Comparison of ENCODE assay signal across 17 cellular contexts in genomic region chr17:62165378-62165722, GRCh38.
DNase-seq lines count a peak whose midpoint lies in the region; ATAC-seq and TF ChIP-seq lines count a peak whose summit lies in the region.
"Had no signal": no experiment of that assay in that cellular context is flagged by ENCODE, and none has a peak within 500 bp of the region (broad histone marks: within the 10 kb centered on the region; RNA-seq: fewer than 3 reads in every experiment).

No MANE protein-coding gene starts in this region.

- no peak for TF ChIP-seq CTCF in PC-9 (conservative IDR thresholded peaks at IDR 0.05)
- no peak for TF ChIP-seq CTCF in nephron progenitor cell (IDR thresholded peaks at IDR 0.05)
- no peak for TF ChIP-seq CTCF in neural progenitor cell (IDR thresholded peaks at IDR 0.05)

- peaks cover 56% of the 10 kb centered on the region for H3K4me1 ChIP-seq in PC-9 (replicated peaks; ENCODE audit: insufficient read depth)
- no peaks in the 10 kb centered on the region for H3K4me1 ChIP-seq in neural progenitor cell
- H3K4me1 ChIP-seq: SJSA1, upper lobe of left lung had no signal

- peak; percentile 66 for ATAC-seq in activated CD4-positive, alpha-beta T cell treated with anti-CD3 and anti-CD28 coated beads for 36 hours
- ATAC-seq in GM21619 (IDR thresholded peaks at IDR 0.05; ENCODE audit: unreplicated experiment): peak; percentile 57
- ATAC-seq: left ventricle myocardium superior, right cardiac atrium had no signal

- intact Hi-C loops in activated CD4-positive, alpha-beta T cell treated with anti-CD3 and anti-CD28 coated beads for 36 hours (cut with DNase I, micrococcal nuclease): no loop called here
- intact Hi-C loops in activated CD4-positive, alpha-beta T cell treated with anti-CD3 and anti-CD28 coated beads, Interleukin-2, amount 10 ng/mL, durations not matched to agents 24 days and 14 days (cut with micrococcal nuclease): no loop called here
- intact Hi-C loops in PC-9 (cut with micrococcal nuclease; ENCODE audit: unreplicated experiment): no loop called here

- H3K4me3 ChIP-seq in PC-9 (0 out of 2 replicates have a peak overlapping the region, but pooled peaks have one; percentile 6), neural progenitor cell (no peak overlapping the region)
- H3K4me3 ChIP-seq: SJSA1, upper lobe of left lung had no signal

- H3K9me3 Mint-ChIP-seq in activated CD4-positive, alpha-beta T cell treated with anti-CD3 and anti-CD28 coated beads for 36 hours (ENCODE audit: low read depth): no peaks in the 10 kb centered on the region
- H3K9me3 Mint-ChIP-seq in activated CD4-positive, alpha-beta T cell treated with anti-CD3 and anti-CD28 coated beads, Interleukin-2, amount 10 ng/mL, durations not matched to agents 24 days and 14 days: no peaks in the 10 kb centered on the region
- H3K9me3 Mint-ChIP-seq in nephron progenitor cell: no peaks in the 10 kb centered on the region
- no peaks in the 10 kb centered on the region for H3K9me3 Mint-ChIP-seq in neural progenitor cell
- H3K9me3 Mint-ChIP-seq: CD8-positive, alpha-beta memory T cell; neural crest cell had no signal

- H3K27ac Mint-ChIP-seq in activated CD4-positive, alpha-beta T cell treated with anti-CD3 and anti-CD28 coated beads for 36 hours: no peak overlapping the region
- H3K27ac Mint-ChIP-seq in activated CD4-positive, alpha-beta T cell treated with anti-CD3 and anti-CD28 coated beads, Interleukin-2, amount 10 ng/mL, durations not matched to agents 24 days and 14 days: no peak overlapping the region
- H3K27ac Mint-ChIP-seq in nephron progenitor cell: peak overlapping the region; percentile 77
- no peak overlapping the region for H3K27ac Mint-ChIP-seq in neural progenitor cell

- H3K36me3 Mint-ChIP-seq in activated CD4-positive, alpha-beta T cell treated with anti-CD3 and anti-CD28 coated beads for 36 hours (ENCODE audit: low read depth): no peaks in the 10 kb centered on the region
- no peaks in the 10 kb centered on the region for H3K36me3 Mint-ChIP-seq in activated CD4-positive, alpha-beta T cell treated with anti-CD3 and anti-CD28 coated beads, Interleukin-2, amount 10 ng/mL, durations not matched to agents 24 days and 14 days (ENCODE audit: low read depth)
- H3K36me3 Mint-ChIP-seq in nephron progenitor cell (ENCODE audit: low read depth) (no peaks in the 10 kb centered on the region), neural progenitor cell (no peaks in the 10 kb centered on the region)
- H3K36me3 Mint-ChIP-seq: CD8-positive, alpha-beta memory T cell had no signal

- peak overlapping the region; percentile 37 for H3K4me2 ChIP-seq in PC-9
- no peak overlapping the region for H3K4me2 ChIP-seq in neural progenitor cell

- no TSS peak for BruUV-seq in PC-9 (replicated peaks; lab: Mats Ljungman, UMichigan)

- H3K27ac ChIP-seq in PC-9 (peak overlapping the region; percentile 90), neural progenitor cell (no peak overlapping the region)
- H3K27ac ChIP-seq: SJSA1, upper lobe of left lung had no signal

- H3K79me2 ChIP-seq in PC-9 (ENCODE audit: low read depth) (no peaks in the 10 kb centered on the region), neural progenitor cell (ENCODE audit: low read depth) (no peaks in the 10 kb centered on the region)

- peaks cover 38% of the 10 kb centered on the region for H3F3A ChIP-seq in PC-9 (ENCODE audit: insufficient read depth, low read depth)
- no peaks in the 10 kb centered on the region for H3F3A ChIP-seq in neural progenitor cell (ENCODE audit: low read depth)

- peaks cover 2% of the 10 kb centered on the region for H3K27me3 Mint-ChIP-seq in activated CD4-positive, alpha-beta T cell treated with anti-CD3 and anti-CD28 coated beads for 36 hours
- peaks cover 13% of the 10 kb centered on the region for H3K27me3 Mint-ChIP-seq in activated CD4-positive, alpha-beta T cell treated with anti-CD3 and anti-CD28 coated beads, Interleukin-2, amount 10 ng/mL, durations not matched to agents 24 days and 14 days
- H3K27me3 Mint-ChIP-seq in nephron progenitor cell (ENCODE audit: low read depth, poor library complexity) (no peaks in the 10 kb centered on the region), neural progenitor cell (ENCODE audit: insufficient read depth, low read depth) (peaks cover 4% of the 10 kb centered on the region)

- H3K4me1 Mint-ChIP-seq in activated CD4-positive, alpha-beta T cell treated with anti-CD3 and anti-CD28 coated beads for 36 hours: peaks cover 8% of the 10 kb centered on the region
- no peaks in the 10 kb centered on the region for H3K4me1 Mint-ChIP-seq in activated CD4-positive, alpha-beta T cell treated with anti-CD3 and anti-CD28 coated beads, Interleukin-2, amount 10 ng/mL, durations not matched to agents 24 days and 14 days
- H3K4me1 Mint-ChIP-seq in nephron progenitor cell (peaks cover 8% of the 10 kb centered on the region), neural progenitor cell (no peaks in the 10 kb centered on the region)
- H3K4me1 Mint-ChIP-seq: neural crest cell had no signal

- no peak overlapping the region for H2AFZ ChIP-seq in PC-9
- no peak overlapping the region for H2AFZ ChIP-seq in neural progenitor cell (replicated peaks)

- H3K27me3 ChIP-seq in PC-9 (ENCODE audit: insufficient read depth, low read depth) (no peaks in the 10 kb centered on the region), neural progenitor cell (no peaks in the 10 kb centered on the region)
- H3K27me3 ChIP-seq: SJSA1, upper lobe of left lung had no signal

- H3K36me3 ChIP-seq in PC-9 (ENCODE audit: low read depth) (no peaks in the 10 kb centered on the region), neural progenitor cell (no peaks in the 10 kb centered on the region)
- H3K36me3 ChIP-seq: SJSA1, upper lobe of left lung had no signal

- H3K4me3 Mint-ChIP-seq in activated CD4-positive, alpha-beta T cell treated with anti-CD3 and anti-CD28 coated beads for 36 hours: no peak overlapping the region
- H3K4me3 Mint-ChIP-seq in activated CD4-positive, alpha-beta T cell treated with anti-CD3 and anti-CD28 coated beads, Interleukin-2, amount 10 ng/mL, durations not matched to agents 24 days and 14 days: no peak overlapping the region
- H3K4me3 Mint-ChIP-seq in nephron progenitor cell (no peak overlapping the region), neural progenitor cell (no peak overlapping the region)
- H3K4me3 Mint-ChIP-seq: neural crest cell had no signal

- H3K9me2 ChIP-seq in PC-9 (ENCODE audit: insufficient read depth): no peaks in the 10 kb centered on the region

- POLR2A ChIA-PET in activated CD4-positive, alpha-beta T cell treated with anti-CD3 and anti-CD28 coated beads for 36 hours (lab: Charles Lee): no interaction called here
- POLR2A ChIA-PET in PC-9 (lab: Charles Lee; ENCODE audit: unreplicated experiment): interaction anchor here (0.6 kb wide), 1 partner anchor 40 kb away, joined by 16 read pairs; no protein-coding TSS in a partner anchor

- no peak for DNase-seq in activated CD4-positive, alpha-beta T cell treated with anti-CD3 and anti-CD28 coated beads for 36 hours
- DNase-seq in activated CD4-positive, alpha-beta T cell treated with anti-CD3 and anti-CD28 coated beads, Interleukin-2, amount 10 ng/mL, durations not matched to agents 24 days and 14 days: no peak
- DNase-seq in PC-9 (peak in 1 of 2 experiments; percentile 92), nephron progenitor cell (no peak), neural progenitor cell (ENCODE audit: low spot score) (no peak)
- DNase-seq in activated CD8-positive, alpha-beta memory T cell treated with anti-CD3 and anti-CD28 coated beads for 24 hours: no peak
- DNase-seq in stimulated activated CD4-positive, alpha-beta T cell treated with anti-CD3 and anti-CD28 coated beads, Interleukin-4, amount 100 ng/mL, for 4 hours: no peak
- DNase-seq: activated CD4-positive, alpha-beta T cell treated with anti-CD3 and anti-CD28 coated beads, Interleukin-2, amount 50 U/mL, for 48 hours; activated gamma-delta T cell treated with Interleukin-2 at 50 U/mL for 16 hours; CD8-positive, alpha-beta memory T cell; left ventricle myocardium superior; NCI-H1092 treated with DMSO at 0.1 percent for 48 hours; right cardiac atrium; upper lobe of left lung had no signal

- CTCF ChIA-PET in activated CD4-positive, alpha-beta T cell treated with anti-CD3 and anti-CD28 coated beads for 36 hours (lab: Charles Lee): no interaction called here
- CTCF ChIA-PET in PC-9 (lab: Charles Lee): no interaction called here

- peaks cover 9% of the 10 kb centered on the region; the same call in 1 of the 2 replicates for H3K9me3 ChIP-seq in PC-9 (ENCODE audit: insufficient read depth, low read depth)
- H3K9me3 ChIP-seq in neural progenitor cell (ENCODE audit: low read depth): no peaks in the 10 kb centered on the region
- H3K9me3 ChIP-seq: SJSA1, upper lobe of left lung had no signal

- no peaks in the 10 kb centered on the region for H4K20me1 ChIP-seq in PC-9 (ENCODE audit: insufficient read depth)
- no peaks in the 10 kb centered on the region for H4K20me1 ChIP-seq in neural progenitor cell (ENCODE audit: low read depth)

- H3K9ac ChIP-seq in neural progenitor cell: no peak overlapping the region
